ENCODE assay signal across 1 cellular context in the genomic region with DNA sequence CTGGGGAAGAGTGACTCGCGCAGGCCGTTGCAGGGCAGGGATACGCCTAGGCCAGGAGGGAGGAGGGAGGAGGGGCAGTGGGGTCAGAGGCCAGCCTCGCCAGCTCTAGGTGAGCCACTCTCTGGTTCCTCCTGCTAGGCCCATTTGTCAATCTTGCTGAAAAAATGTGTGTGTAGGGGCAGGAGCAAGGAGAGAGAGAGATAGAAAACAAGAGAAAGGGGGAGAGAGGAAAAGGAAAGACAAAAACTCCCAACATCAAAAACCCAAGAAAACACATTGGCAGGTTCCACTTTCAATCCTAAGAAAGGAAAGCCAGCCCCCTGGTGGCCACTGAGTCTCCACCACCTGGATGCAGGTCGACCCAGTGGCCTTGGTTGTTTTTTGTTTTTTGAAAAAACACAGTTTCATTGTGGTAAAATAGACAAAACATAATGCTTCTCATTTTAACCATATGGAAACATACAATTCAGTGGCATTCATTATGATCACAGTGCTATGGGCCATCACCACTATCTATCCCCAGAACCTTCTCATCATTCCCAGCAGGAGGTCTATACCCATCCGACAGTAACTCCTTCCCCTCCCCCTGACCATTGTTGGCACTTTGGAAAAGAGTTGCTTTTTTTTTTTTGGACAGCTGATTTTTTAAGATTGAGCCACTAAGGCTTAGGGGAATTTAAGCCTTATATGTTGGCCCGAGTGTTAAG.
TF ChIP-seq lines count a peak whose summit lies in the region.

No MANE protein-coding gene starts in this region.

TF ChIP-seq in GM12878, 131 proteins besides CTCF, POLR2A, EP300 and RAD21:
- no peak for TF ChIP-seq MXI1 (IDR thresholded peaks at IDR 0.05; ENCODE audit: low read depth, low read length)
- peak; percentile 28; the same call in 1 of the 2 replicates for TF ChIP-seq SMC3 (IDR thresholded peaks at IDR 0.05; ENCODE audit: borderline replicate concordance, low read length)
- TF ChIP-seq RB1 (IDR thresholded peaks at IDR 0.05; ENCODE audit: borderline replicate concordance), result no peak
